In genomic region chr2:40213071-40213470, GRCh38 we compare ENCODE assay signal across 11 cellular contexts.
DNase-seq lines count a peak whose midpoint lies in the region; ATAC-seq, FAIRE-seq and TF ChIP-seq lines count a peak whose summit lies in the region.
"Had no signal": no experiment of that assay in that cellular context is flagged by ENCODE, and none has a peak within 500 bp of the region (broad histone marks: within the 10 kb centered on the region; RNA-seq: fewer than 3 reads in every experiment).

No MANE protein-coding gene starts in this region.

- POLR2A ChIA-PET in activated CD8-positive, alpha-beta T cell treated with anti-CD3 and anti-CD28 coated beads for 36 hours (lab: Charles Lee): no interaction called here

- H3K4me3 ChIP-seq in choroid plexus epithelial cell (ENCODE audit: low read depth, low read length): no peak overlapping the region
- no peak overlapping the region for H3K4me3 ChIP-seq in mesenchymal stem cell (ENCODE audit: insufficient read depth in 1 of 2, low read depth in 1 of 2, low read length in 2 of 2)
- H3K4me3 ChIP-seq: SJCRH30 had no signal

- no peak overlapping the region for H3K18ac ChIP-seq in mesenchymal stem cell (ENCODE audit: low read depth in 1 of 2, low read length in 2 of 2)

- H3K27me3 Mint-ChIP-seq in activated naive CD4-positive, alpha-beta T cell treated with anti-CD3 and anti-CD28 coated beads, Interleukin-2, amount 10 ng/mL, durations not matched to agents 7 days and 5 days: no peaks in the 10 kb centered on the region
- no peaks in the 10 kb centered on the region for H3K27me3 Mint-ChIP-seq in activated CD8-positive, alpha-beta T cell treated with anti-CD3 and anti-CD28 coated beads for 36 hours

- no peak overlapping the region for H3K27ac Mint-ChIP-seq in activated naive CD4-positive, alpha-beta T cell treated with anti-CD3 and anti-CD28 coated beads, Interleukin-2, amount 10 ng/mL, durations not matched to agents 7 days and 5 days
- H3K27ac Mint-ChIP-seq in activated CD8-positive, alpha-beta T cell treated with anti-CD3 and anti-CD28 coated beads for 36 hours: no peak overlapping the region

- no peak overlapping the region for H3K4me2 ChIP-seq in mesenchymal stem cell (ENCODE audit: low read length, poor library complexity, severe bottlenecking)

- no peaks in the 10 kb centered on the region for H3K36me3 ChIP-seq in mesenchymal stem cell (ENCODE audit: control insufficient read depth in 1 of 2, insufficient read depth in 2 of 2, low read depth in 1 of 2, low read length in 2 of 2)
- H3K36me3 ChIP-seq: SJCRH30 had no signal

- no peaks in the 10 kb centered on the region for H3K36me3 Mint-ChIP-seq in activated naive CD4-positive, alpha-beta T cell treated with anti-CD3 and anti-CD28 coated beads, Interleukin-2, amount 10 ng/mL, durations not matched to agents 7 days and 5 days
- H3K36me3 Mint-ChIP-seq in activated CD8-positive, alpha-beta T cell treated with anti-CD3 and anti-CD28 coated beads for 36 hours (ENCODE audit: low read depth): no peaks in the 10 kb centered on the region

- peaks cover 6% of the 10 kb centered on the region for H3K9me3 ChIP-seq in mesenchymal stem cell (ENCODE audit: control insufficient read depth, low read length)
- H3K9me3 ChIP-seq: SJCRH30 had no signal

- no peak overlapping the region for H4K91ac ChIP-seq in mesenchymal stem cell (ENCODE audit: low read length)

- peaks cover 2% of the 10 kb centered on the region for H3K9me3 Mint-ChIP-seq in activated naive CD4-positive, alpha-beta T cell treated with anti-CD3 and anti-CD28 coated beads, Interleukin-2, amount 10 ng/mL, durations not matched to agents 7 days and 5 days
- H3K9me3 Mint-ChIP-seq in activated CD8-positive, alpha-beta T cell treated with anti-CD3 and anti-CD28 coated beads for 36 hours: peaks cover 9% of the 10 kb centered on the region

- H3K79me1 ChIP-seq in mesenchymal stem cell (replicated peaks; ENCODE audit: low read length, poor library complexity, severe bottlenecking): no peaks in the 10 kb centered on the region

- H2AK5ac ChIP-seq in mesenchymal stem cell (ENCODE audit: low read length, severe bottlenecking): no peak overlapping the region

- no peak overlapping the region for H3K27ac ChIP-seq in mesenchymal stem cell (ENCODE audit: low read length, poor library complexity, severe bottlenecking)
- H3K27ac ChIP-seq: parathyroid adenoma, SJCRH30 had no signal

- no peak overlapping the region for H4K8ac ChIP-seq in mesenchymal stem cell (ENCODE audit: low read length)

- H2BK15ac ChIP-seq in mesenchymal stem cell (ENCODE audit: low read depth, poor library complexity, severe bottlenecking): no peak overlapping the region

- FAIRE-seq in D721Med (lab: Jason Lieb, UNC): no peak

- intact Hi-C loops in activated CD8-positive, alpha-beta T cell treated with anti-CD3 and anti-CD28 coated beads for 36 hours (cut with micrococcal nuclease): no loop called here

- no peak overlapping the region for H2AFZ ChIP-seq in mesenchymal stem cell (ENCODE audit: low read depth, low read length)
- H2AFZ ChIP-seq: parathyroid adenoma had no signal

- H3K4me3 Mint-ChIP-seq in activated naive CD4-positive, alpha-beta T cell treated with anti-CD3 and anti-CD28 coated beads, Interleukin-2, amount 10 ng/mL, durations not matched to agents 7 days and 5 days: no peak overlapping the region
- no peak overlapping the region for H3K4me3 Mint-ChIP-seq in activated CD8-positive, alpha-beta T cell treated with anti-CD3 and anti-CD28 coated beads for 36 hours

- no peak overlapping the region for H3K9ac ChIP-seq in mesenchymal stem cell (ENCODE audit: low read length)
- H3K9ac ChIP-seq: parathyroid adenoma had no signal

- no peak for DNase-seq in D721Med (ENCODE audit: insufficient read length, low spot score)
- DNase-seq in NCI-H146 treated with DMSO at 0.1 percent for 48 hours (lab: John Stamatoyannopoulos, UW; ENCODE audit: unreplicated experiment): peak; percentile 34
- DNase-seq in choroid plexus epithelial cell (ENCODE audit: low read depth): peak; percentile 43
- DNase-seq in mesenchymal stem cell: peak; percentile 35
- no peak for DNase-seq in activated naive CD4-positive, alpha-beta T cell treated with anti-CD3 and anti-CD28 coated beads, Interleukin-2, amount 10 ng/mL, durations not matched to agents 7 days and 5 days
- DNase-seq in activated CD8-positive, alpha-beta T cell treated with anti-CD3 and anti-CD28 coated beads for 36 hours: no peak
- no peak for DNase-seq in stimulated activated CD4-positive, alpha-beta T cell treated with anti-CD3 and anti-CD28 coated beads, Interleukin-4, amount 100 ng/mL, for 4 hours
- no peak for DNase-seq in NCI-H1436 treated with DMSO at 0.1 percent for 48 hours (lab: John Stamatoyannopoulos, UW)
- DNase-seq: amniotic stem cell had no signal

- whole genome bisulfite sequencing in mesenchymal stem cell: 20% methylated on average over 1 of the region's 1 CpG

- CTCF ChIA-PET in activated naive CD4-positive, alpha-beta T cell treated with anti-CD3 and anti-CD28 coated beads, Interleukin-2, amount 10 ng/mL, durations not matched to agents 7 days and 5 days (lab: Charles Lee): no interaction called here
- CTCF ChIA-PET in activated CD8-positive, alpha-beta T cell treated with anti-CD3 and anti-CD28 coated beads for 36 hours (lab: Charles Lee): interaction anchor here (0.7 to 1.0 kb wide), 2 partner anchors 43 to 342 kb away, joined by 3 read pairs; no protein-coding TSS in a partner anchor

- H2BK5ac ChIP-seq in mesenchymal stem cell (ENCODE audit: low read depth, low read length, poor library complexity, severe bottlenecking): no peak overlapping the region

- H2BK120ac ChIP-seq in mesenchymal stem cell (ENCODE audit: low read depth, low read length): no peak overlapping the region

- H3K4me1 ChIP-seq in mesenchymal stem cell (ENCODE audit: control insufficient read depth, insufficient read depth, low read depth, low read length): no peaks in the 10 kb centered on the region
- H3K4me1 ChIP-seq: parathyroid adenoma, SJCRH30 had no signal

- H2BK12ac ChIP-seq in mesenchymal stem cell (ENCODE audit: low read length in 2 of 2): no peak overlapping the region

- ATAC-seq in activated CD8-positive, alpha-beta T cell treated with anti-CD3 and anti-CD28 coated beads for 36 hours: no peak

- peak; percentile 6 for TF ChIP-seq CTCF in D721Med (IDR thresholded peaks at IDR 0.05; ENCODE audit: insufficient read depth, missing control alignments)
- peak; percentile 57 for TF ChIP-seq CTCF in choroid plexus epithelial cell (conservative IDR thresholded peaks at IDR 0.05; ENCODE audit: low read depth, low read length)
- no peak for TF ChIP-seq CTCF in activated CD8-positive, alpha-beta T cell treated with anti-CD3 and anti-CD28 coated beads for 36 hours (IDR thresholded peaks at IDR 0.05)

- no peak overlapping the region for H3K23ac ChIP-seq in mesenchymal stem cell (ENCODE audit: low read length in 2 of 2)

- no peak overlapping the region for H3K14ac ChIP-seq in mesenchymal stem cell (ENCODE audit: low read length in 2 of 2)

- H3K4me1 Mint-ChIP-seq in activated naive CD4-positive, alpha-beta T cell treated with anti-CD3 and anti-CD28 coated beads, Interleukin-2, amount 10 ng/mL, durations not matched to agents 7 days and 5 days: no peaks in the 10 kb centered on the region
- peaks cover 23% of the 10 kb centered on the region for H3K4me1 Mint-ChIP-seq in activated CD8-positive, alpha-beta T cell treated with anti-CD3 and anti-CD28 coated beads for 36 hours (ENCODE audit: low read depth)

- no peak overlapping the region for H3K4ac ChIP-seq in mesenchymal stem cell (ENCODE audit: low read depth in 1 of 2, low read length in 2 of 2)

- no peaks in the 10 kb centered on the region for H3K27me3 ChIP-seq in mesenchymal stem cell (ENCODE audit: control insufficient read depth in 1 of 2, insufficient read depth in 1 of 2, low read length in 2 of 2)
- H3K27me3 ChIP-seq: SJCRH30 had no signal

Comparison
In these comparisons a context has a peak if more than half of its experiments do, and no peak if none do; other contexts are left out.
1. DNase-seq: peak in NCI-H146 treated with DMSO at 0.1 percent for 48 hours (single experiment), choroid plexus epithelial cell (single experiment) and mesenchymal stem cell (single experiment); none in D721Med (single experiment), activated naive CD4-positive, alpha-beta T cell treated with anti-CD3 and anti-CD28 coated beads, Interleukin-2, amount 10 ng/mL, durations not matched to agents 7 days and 5 days (single experiment), activated CD8-positive, alpha-beta T cell treated with anti-CD3 and anti-CD28 coated beads for 36 hours (single experiment), stimulated activated CD4-positive, alpha-beta T cell treated with anti-CD3 and anti-CD28 coated beads, Interleukin-4, amount 100 ng/mL, for 4 hours (0 of 2) and NCI-H1436 treated with DMSO at 0.1 percent for 48 hours (single experiment).